ENCODE assay signal across 13 cellular contexts in genomic region chr16:47851026-47851610, GRCh38.
"Had no signal": no experiment of that assay in that cellular context is flagged by ENCODE, and none has a peak within 500 bp of the region (broad histone marks: within the 10 kb centered on the region; RNA-seq: fewer than 3 reads in every experiment).

No MANE protein-coding gene starts in this region.

- H3K27me3 ChIP-seq: colonic mucosa, pancreas, upper lobe of right lung had no signal

- DNase-seq: activated CD4-positive, alpha-beta T cell treated with anti-CD3 and anti-CD28 coated beads, Interleukin-2, amount 50 U/mL, for 48 hours; activated CD4-positive, CD25-positive, alpha-beta regulatory T cell treated with anti-CD3 and anti-CD28 coated beads, Interleukin-2, amount 50 U/mL, for 72 hours; activated naive CD8-positive, alpha-beta T cell treated with anti-CD3 and anti-CD28 coated beads, Interleukin-2, amount 10 ng/mL, durations not matched to agents 7 days and 5 days; aorta; colonic mucosa; effector CD8-positive, alpha-beta T cell; pancreas; SHP77 treated with DMSO at 0.1 percent for 48 hours; upper lobe of right lung had no signal

- H3K9me3 ChIP-seq: colonic mucosa, pancreas, upper lobe of right lung had no signal

- H3K4me3 ChIP-seq: colonic mucosa, pancreas, skin epidermis, upper lobe of right lung had no signal

- H3K36me3 ChIP-seq: colonic mucosa, pancreas, upper lobe of right lung had no signal

- H3K27ac ChIP-seq: colonic mucosa, epithelial cell of prostate, pancreas, skin epidermis, upper lobe of right lung had no signal

- H3K4me1 ChIP-seq: colonic mucosa, pancreas, upper lobe of right lung had no signal

- ATAC-seq: left lobe of liver; pancreas; stimulated activated effector memory CD8-positive, alpha-beta T cell treated with anti-CD3 and anti-CD28 coated beads, Interleukin-12 subunit alpha, Interleukin-12 subunit beta, amount 100 ng/mL, for 72 hours; upper lobe of right lung had no signal
